30 cellular contexts compared by ENCODE assay signal in genomic region chr5:17114715-17115599, GRCh38.
A peak's percentile ranks its signal among the peaks of the same experiment; 100 is the strongest.
DNase-seq lines count a peak whose midpoint lies in the region; ATAC-seq, FAIRE-seq and TF ChIP-seq lines count a peak whose summit lies in the region.
"Had no signal": no experiment of that assay in that cellular context is flagged by ENCODE, and none has a peak within 500 bp of the region (broad histone marks: within the 10 kb centered on the region; RNA-seq: fewer than 3 reads in every experiment).

No MANE protein-coding gene starts in this region.

- CTCF ChIA-PET in A549 (lab: Yijun Ruan, JAX) = interaction anchor here (0.6 to 3.2 kb wide), 13 partner anchors 8 to 217 kb away, joined by 3 to 24 read pairs (median 3); partner anchors contain the start of gene MYO10
- CTCF ChIA-PET in HEK293T (lab: Yijun Ruan, JAX) = interaction anchor here (0.6 to 6.3 kb wide), 5 partner anchors 17 to 245 kb away, joined by 3 to 37 read pairs (median 3); no protein-coding TSS in a partner anchor

- H2BK120ac ChIP-seq in mesenchymal stem cell (ENCODE audit: low read depth, low read length) = peak overlapping the region; percentile 19

- no peak overlapping the region for H3K9ac ChIP-seq in mesenchymal stem cell (ENCODE audit: low read length)

- no peaks in the 10 kb centered on the region for H3K79me1 ChIP-seq in mesenchymal stem cell (replicated peaks; ENCODE audit: low read length, poor library complexity, severe bottlenecking)

- no peak for TF ChIP-seq CTCF in A549 (IDR thresholded peaks at IDR 0.05)
- TF ChIP-seq CTCF in body of pancreas (IDR thresholded peaks at IDR 0.05) = no peak
- TF ChIP-seq CTCF in esophagus muscularis mucosa (IDR thresholded peaks at IDR 0.05) = no peak

- no peaks in the 10 kb centered on the region for H3K27me3 ChIP-seq in body of pancreas
- H3K27me3 ChIP-seq in mesenchymal stem cell (ENCODE audit: control insufficient read depth in 1 of 2, insufficient read depth in 1 of 2, low read length in 2 of 2) = no peaks in the 10 kb centered on the region
- H3K27me3 ChIP-seq in esophagus muscularis mucosa = no peaks in the 10 kb centered on the region
- H3K27me3 ChIP-seq: gastroesophageal sphincter, left lung, SJCRH30 had no signal

- no peak overlapping the region for H3K18ac ChIP-seq in mesenchymal stem cell (ENCODE audit: low read depth in 1 of 2, low read length in 2 of 2)

- H3K4me3 Mint-ChIP-seq in activated T-cell treated with anti-CD3 and anti-CD28 coated beads, Interleukin-2, amount 50 U/mL, for 72 hours = no peak overlapping the region
- H3K4me3 Mint-ChIP-seq: activated naive CD4-positive, alpha-beta T cell treated with anti-CD3 and anti-CD28 coated beads, Interleukin-2, amount 50 U/mL, for 24 hours; naive B cell had no signal

- no peak overlapping the region for H2BK15ac ChIP-seq in mesenchymal stem cell (ENCODE audit: low read depth, poor library complexity, severe bottlenecking)

- H3K9me3 Mint-ChIP-seq in activated T-cell treated with anti-CD3 and anti-CD28 coated beads, Interleukin-2, amount 50 U/mL, for 72 hours = no peaks in the 10 kb centered on the region
- H3K9me3 Mint-ChIP-seq: activated naive CD4-positive, alpha-beta T cell treated with anti-CD3 and anti-CD28 coated beads, Interleukin-2, amount 50 U/mL, for 24 hours; activated T-helper 2 cell treated with anti-CD3 and anti-CD28 coated beads, Interferon-gamma antibody, Interleukin-2, Interleukin-4, amounts not matched to agents 10 μg/mL and 5 μg/mL and 100 μg/mL, durations not matched to agents 14 hours and 24 hours and 36 hours; naive B cell had no signal

- TF ChIP-seq EP300 in A549 (IDR thresholded peaks at IDR 0.05) (no peak), esophagus muscularis mucosa (IDR thresholded peaks at IDR 0.05) (no peak)

- no peak for TF ChIP-seq POLR2A in A549 (IDR thresholded peaks at IDR 0.05; ENCODE audit: low read length)
- no peak for TF ChIP-seq POLR2A in body of pancreas (IDR thresholded peaks at IDR 0.05)
- TF ChIP-seq POLR2A in esophagus muscularis mucosa (IDR thresholded peaks at IDR 0.05; ENCODE audit: low read depth) = no peak

- H3K36me3 Mint-ChIP-seq in activated T-cell treated with anti-CD3 and anti-CD28 coated beads, Interleukin-2, amount 50 U/mL, for 72 hours (ENCODE audit: insufficient read depth in 2 of 2) = no peaks in the 10 kb centered on the region
- H3K36me3 Mint-ChIP-seq: activated naive CD4-positive, alpha-beta T cell treated with anti-CD3 and anti-CD28 coated beads, Interleukin-2, amount 50 U/mL, for 24 hours; naive B cell had no signal

- no peaks in the 10 kb centered on the region for H3K36me3 ChIP-seq in body of pancreas (replicated peaks in 1 of 2; ENCODE audit: insufficient read depth in 1 of 2, low read depth in 2 of 2)
- H3K36me3 ChIP-seq in mesenchymal stem cell (ENCODE audit: control insufficient read depth in 1 of 2, insufficient read depth in 2 of 2, low read depth in 1 of 2, low read length in 2 of 2) = no peaks in the 10 kb centered on the region
- H3K36me3 ChIP-seq in esophagus muscularis mucosa = no peaks in the 10 kb centered on the region
- H3K36me3 ChIP-seq: gastroesophageal sphincter, left lung, SJCRH30, thoracic aorta had no signal

- no peak overlapping the region for H2AK5ac ChIP-seq in mesenchymal stem cell (ENCODE audit: low read length, severe bottlenecking)

- DNase-seq in A549 (ENCODE audit: low read depth in 1 of 2, low spot score in 1 of 2) (peak in 1 of 2 experiments; percentile 36), HEK293T (ENCODE audit: extremely low spot score) (no peak), body of pancreas (no peak), mesenchymal stem cell (no peak), esophagus muscularis mucosa (ENCODE audit: extremely low spot score) (no peak)
- DNase-seq in activated T-cell treated with anti-CD3 and anti-CD28 coated beads, Interleukin-2, amount 50 U/mL, for 72 hours = no peak
- DNase-seq in activated T-cell treated with anti-CD3 and anti-CD28 coated beads, Interleukin-2, amount 50 U/mL, for 48 hours = no peak
- DNase-seq: activated CD4-positive, alpha-beta T cell treated with anti-CD3 and anti-CD28 coated beads, Interleukin-2, amount 50 U/mL, for 48 hours; activated CD8-positive, alpha-beta memory T cell treated with anti-CD3 and anti-CD28 coated beads, Interleukin-2, amount 50 U/mL, for 4 hours; amygdala; cortex of kidney; hippocampal formation; Karpas-422; left lung; naive B cell; NCI-H2171 treated with DMSO at 0.1 percent for 48 hours; NCI-H524; occipital lobe; SJCRH30; stimulated activated naive CD4-positive, alpha-beta T cell treated with Interleukin-2 at 50 U/mL for 16 hours had no signal

- H3K4me1 ChIP-seq in A549 (peaks cover 82% of the 10 kb centered on the region), body of pancreas (peaks cover 35% of the 10 kb centered on the region), mesenchymal stem cell (ENCODE audit: control insufficient read depth, insufficient read depth, low read depth, low read length) (peaks cover 6% of the 10 kb centered on the region), esophagus muscularis mucosa (no peaks in the 10 kb centered on the region)
- H3K4me1 ChIP-seq: gastroesophageal sphincter, SJCRH30 had no signal

- intact Hi-C loops in body of pancreas (cut with DNase I) (no loop called here), esophagus muscularis mucosa (cut with DNase I) (no loop called here)

- FAIRE-seq in A549 (lab: Jason Lieb, UNC) = no peak
- FAIRE-seq: A204.1, G401.6, TTC549 had no signal

- WGBS in A549 (ENCODE audit: missing lambda C conversion rate) = 55% methylated on average over 6 of the region's 6 CpGs
- WGBS in body of pancreas, 2 donors = 75 to 78% methylated on average over 6 of the region's 6 CpGs
- 79% methylated on average over 6 of the region's 6 CpGs for WGBS in mesenchymal stem cell
- 86% methylated on average over 6 of the region's 6 CpGs for WGBS in esophagus muscularis mucosa

- no peak overlapping the region for H3K4ac ChIP-seq in mesenchymal stem cell (ENCODE audit: low read depth in 1 of 2, low read length in 2 of 2)

- H3K9me3 ChIP-seq in A549 (no peaks in the 10 kb centered on the region; the same call in 2 of the 3 replicates), body of pancreas (no peaks in the 10 kb centered on the region), mesenchymal stem cell (ENCODE audit: control insufficient read depth, low read length) (no peaks in the 10 kb centered on the region), esophagus muscularis mucosa (no peaks in the 10 kb centered on the region)
- H3K9me3 ChIP-seq: gastroesophageal sphincter, left lung, SJCRH30, thoracic aorta had no signal

- H4K91ac ChIP-seq in mesenchymal stem cell (ENCODE audit: low read length) = no peak overlapping the region

- ATAC-seq in A549 (no peak), body of pancreas (no peak), HG02885 (IDR thresholded peaks at IDR 0.05; ENCODE audit: poor library complexity, unreplicated experiment) (no peak)
- ATAC-seq in activated T-cell treated with anti-CD3 and anti-CD28 coated beads, Interleukin-2, amount 50 U/mL, for 72 hours (replicated peaks in 1 of 2) = no peak
- ATAC-seq: activated CD4-positive, CD25-positive, alpha-beta regulatory T cell treated with anti-CD3 and anti-CD28 coated beads, Interleukin-2, amount 50 U/mL, for 24 hours; gastroesophageal sphincter; HCT116 had no signal

- H2AFZ ChIP-seq in mesenchymal stem cell (ENCODE audit: low read depth, low read length) = no peak overlapping the region

- POLR2A ChIA-PET in A549 (lab: Yijun Ruan, JAX) (no interaction called here), HEK293T (lab: Yijun Ruan, JAX) (interaction anchor here (1.0 kb wide), 1 partner anchor 179 kb away, joined by 3 read pairs; the partner anchor contains the start of gene MYO10)

- no peak for TF ChIP-seq RAD21 in A549 (conservative IDR thresholded peaks at IDR 0.05 in 1 of 2, IDR thresholded peaks at IDR 0.05 in 1 of 2)

- H3K4me3 ChIP-seq in A549 = 0 out of 3 replicates have a peak overlapping the region, but pooled peaks have one; percentile 7
- H3K4me3 ChIP-seq in body of pancreas = no peak overlapping the region
- H3K4me3 ChIP-seq in mesenchymal stem cell (ENCODE audit: insufficient read depth in 1 of 2, low read depth in 1 of 2, low read length in 2 of 2) = no peak overlapping the region
- no peak overlapping the region for H3K4me3 ChIP-seq in esophagus muscularis mucosa
- H3K4me3 ChIP-seq: gastroesophageal sphincter, left lung, SJCRH30, thoracic aorta had no signal

- H2BK5ac ChIP-seq in mesenchymal stem cell (ENCODE audit: low read depth, low read length, poor library complexity, severe bottlenecking) = no peak overlapping the region

- H3K27me3 Mint-ChIP-seq in activated T-cell treated with anti-CD3 and anti-CD28 coated beads, Interleukin-2, amount 50 U/mL, for 72 hours (ENCODE audit: low read depth) = peaks cover 11% of the 10 kb centered on the region

- no peak overlapping the region for H3K27ac Mint-ChIP-seq in activated T-cell treated with anti-CD3 and anti-CD28 coated beads, Interleukin-2, amount 50 U/mL, for 72 hours
- H3K27ac Mint-ChIP-seq: activated naive CD4-positive, alpha-beta T cell treated with anti-CD3 and anti-CD28 coated beads, Interleukin-2, amount 50 U/mL, for 24 hours; activated T-helper 2 cell treated with anti-CD3 and anti-CD28 coated beads, Interferon-gamma antibody, Interleukin-2, Interleukin-4, amounts not matched to agents 10 μg/mL and 5 μg/mL and 100 μg/mL, durations not matched to agents 14 hours and 24 hours and 36 hours had no signal

- H3K14ac ChIP-seq in mesenchymal stem cell (ENCODE audit: low read length in 2 of 2) = no peak overlapping the region

- H3K4me1 Mint-ChIP-seq in activated T-cell treated with anti-CD3 and anti-CD28 coated beads, Interleukin-2, amount 50 U/mL, for 72 hours (ENCODE audit: low read depth) = peaks cover 7% of the 10 kb centered on the region
- H3K4me1 Mint-ChIP-seq: activated naive CD4-positive, alpha-beta T cell treated with anti-CD3 and anti-CD28 coated beads, Interleukin-2, amount 50 U/mL, for 24 hours had no signal

- no peak overlapping the region for H2BK12ac ChIP-seq in mesenchymal stem cell (ENCODE audit: low read length in 2 of 2)

- H4K8ac ChIP-seq in mesenchymal stem cell (ENCODE audit: low read length) = no peak overlapping the region

- H3K4me2 ChIP-seq in A549 = peak overlapping the region; percentile 70
- H3K4me2 ChIP-seq in mesenchymal stem cell (ENCODE audit: low read length, poor library complexity, severe bottlenecking) = no peak overlapping the region

- H3K27ac ChIP-seq in A549 (peak overlapping the region; percentile 76 to 92), body of pancreas (peak overlapping the region in 3 of 4 donors; percentile 63 to 73 (median 66)), mesenchymal stem cell (ENCODE audit: low read length, poor library complexity, severe bottlenecking) (no peak overlapping the region), esophagus muscularis mucosa (replicated peaks in 1 of 4) (no peak overlapping the region)
- H3K27ac ChIP-seq: gastroesophageal sphincter, left lung, SJCRH30, thoracic aorta had no signal

- no peak overlapping the region for H3K23ac ChIP-seq in mesenchymal stem cell (ENCODE audit: low read length in 2 of 2)

TF ChIP-seq in A549, 52 proteins besides CTCF, POLR2A, EP300 and RAD21 (continues in another document):
- TF ChIP-seq MYC (IDR thresholded peaks at IDR 0.05; ENCODE audit: borderline replicate concordance, low read length) (no peak), EHMT2 (IDR thresholded peaks at IDR 0.05; ENCODE audit: low read depth) (no peak)

TF ChIP-seq in HEK293T, 16 proteins besides CTCF, POLR2A, EP300 and RAD21 (continues in another document):
- no peak for TF ChIP-seq ZNF384 (IDR thresholded peaks at IDR 0.05)

Comparison
In these comparisons a context has a peak if more than half of its experiments do, and no peak if none do; other contexts are left out.
1. H3K27ac ChIP-seq: peak in A549 (2 of 2) and body of pancreas (3 of 4); none in mesenchymal stem cell (single experiment) and esophagus muscularis mucosa (0 of 4).